Comparison of ENCODE assay signal across 1 cellular context in the genomic region with DNA sequence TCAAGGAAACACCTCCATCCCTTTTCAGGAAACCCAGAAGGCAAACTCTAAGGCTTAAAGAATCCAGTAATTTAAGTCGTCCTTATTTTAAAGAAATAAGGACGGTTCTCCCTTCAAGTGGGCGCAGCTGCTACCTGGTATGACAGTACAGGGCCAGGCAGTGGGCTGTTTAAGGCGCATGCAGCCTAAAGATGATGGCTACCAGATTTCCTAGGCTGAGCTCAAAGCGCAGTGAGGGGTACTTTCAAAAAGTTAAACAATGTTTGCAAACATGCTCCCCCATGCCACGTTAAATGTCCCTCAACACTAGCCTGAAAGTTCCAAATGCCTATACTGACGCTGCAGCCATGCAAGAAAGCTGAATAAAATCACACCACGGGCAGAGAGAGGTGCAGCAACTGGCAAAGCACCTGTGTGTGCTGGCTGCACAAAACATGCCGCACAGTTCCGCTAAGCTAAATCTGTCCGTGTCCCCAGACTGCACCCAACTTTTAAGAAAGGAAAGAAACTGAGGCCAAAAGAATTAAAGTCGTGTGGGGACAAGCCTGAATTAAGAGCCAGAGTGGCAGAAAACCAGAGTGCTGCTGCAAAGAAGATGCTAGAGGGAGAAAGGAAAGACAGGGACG.
A peak's percentile ranks its signal among the peaks of the same experiment; 100 is the strongest.
TF ChIP-seq lines count a peak whose summit lies in the region.

No MANE protein-coding gene starts in this region.

TF ChIP-seq in HepG2, 621 proteins besides CTCF, POLR2A, EP300 and RAD21 (continues in another document):
- TF ChIP-seq ZNF710 (CRISPR knock-in tag; IDR thresholded peaks at IDR 0.05; ENCODE audit: borderline replicate concordance) = no peak
- TF ChIP-seq, protein P1, sequence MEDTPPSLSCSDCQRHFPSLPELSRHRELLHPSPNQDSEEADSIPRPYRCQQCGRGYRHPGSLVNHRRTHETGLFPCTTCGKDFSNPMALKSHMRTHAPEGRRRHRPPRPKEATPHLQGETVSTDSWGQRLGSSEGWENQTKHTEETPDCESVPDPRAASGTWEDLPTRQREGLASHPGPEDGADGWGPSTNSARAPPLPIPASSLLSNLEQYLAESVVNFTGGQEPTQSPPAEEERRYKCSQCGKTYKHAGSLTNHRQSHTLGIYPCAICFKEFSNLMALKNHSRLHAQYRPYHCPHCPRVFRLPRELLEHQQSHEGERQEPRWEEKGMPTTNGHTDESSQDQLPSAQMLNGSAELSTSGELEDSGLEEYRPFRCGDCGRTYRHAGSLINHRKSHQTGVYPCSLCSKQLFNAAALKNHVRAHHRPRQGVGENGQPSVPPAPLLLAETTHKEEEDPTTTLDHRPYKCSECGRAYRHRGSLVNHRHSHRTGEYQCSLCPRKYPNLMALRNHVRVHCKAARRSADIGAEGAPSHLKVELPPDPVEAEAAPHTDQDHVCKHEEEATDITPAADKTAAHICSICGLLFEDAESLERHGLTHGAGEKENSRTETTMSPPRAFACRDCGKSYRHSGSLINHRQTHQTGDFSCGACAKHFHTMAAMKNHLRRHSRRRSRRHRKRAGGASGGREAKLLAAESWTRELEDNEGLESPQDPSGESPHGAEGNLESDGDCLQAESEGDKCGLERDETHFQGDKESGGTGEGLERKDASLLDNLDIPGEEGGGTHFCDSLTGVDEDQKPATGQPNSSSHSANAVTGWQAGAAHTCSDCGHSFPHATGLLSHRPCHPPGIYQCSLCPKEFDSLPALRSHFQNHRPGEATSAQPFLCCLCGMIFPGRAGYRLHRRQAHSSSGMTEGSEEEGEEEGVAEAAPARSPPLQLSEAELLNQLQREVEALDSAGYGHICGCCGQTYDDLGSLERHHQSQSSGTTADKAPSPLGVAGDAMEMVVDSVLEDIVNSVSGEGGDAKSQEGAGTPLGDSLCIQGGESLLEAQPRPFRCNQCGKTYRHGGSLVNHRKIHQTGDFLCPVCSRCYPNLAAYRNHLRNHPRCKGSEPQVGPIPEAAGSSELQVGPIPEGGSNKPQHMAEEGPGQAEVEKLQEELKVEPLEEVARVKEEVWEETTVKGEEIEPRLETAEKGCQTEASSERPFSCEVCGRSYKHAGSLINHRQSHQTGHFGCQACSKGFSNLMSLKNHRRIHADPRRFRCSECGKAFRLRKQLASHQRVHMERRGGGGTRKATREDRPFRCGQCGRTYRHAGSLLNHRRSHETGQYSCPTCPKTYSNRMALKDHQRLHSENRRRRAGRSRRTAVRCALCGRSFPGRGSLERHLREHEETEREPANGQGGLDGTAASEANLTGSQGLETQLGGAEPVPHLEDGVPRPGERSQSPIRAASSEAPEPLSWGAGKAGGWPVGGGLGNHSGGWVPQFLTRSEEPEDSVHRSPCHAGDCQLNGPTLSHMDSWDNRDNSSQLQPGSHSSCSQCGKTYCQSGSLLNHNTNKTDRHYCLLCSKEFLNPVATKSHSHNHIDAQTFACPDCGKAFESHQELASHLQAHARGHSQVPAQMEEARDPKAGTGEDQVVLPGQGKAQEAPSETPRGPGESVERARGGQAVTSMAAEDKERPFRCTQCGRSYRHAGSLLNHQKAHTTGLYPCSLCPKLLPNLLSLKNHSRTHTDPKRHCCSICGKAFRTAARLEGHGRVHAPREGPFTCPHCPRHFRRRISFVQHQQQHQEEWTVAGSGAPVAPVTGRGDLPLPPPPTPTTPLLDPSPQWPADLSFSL (CRISPR knock-in tag; IDR thresholded peaks at IDR 0.05) = peak; percentile 33; the same call in 1 of the 2 replicates
- TF ChIP-seq ZXDC (CRISPR knock-in tag; IDR thresholded peaks at IDR 0.05) = peak; percentile 49; the same call in 1 of the 2 replicates
- peak; percentile 13; the same call in 1 of the 2 replicates for TF ChIP-seq ELF4 (CRISPR knock-in tag; IDR thresholded peaks at IDR 0.05; ENCODE audit: borderline replicate concordance)
- TF ChIP-seq, protein P2, sequence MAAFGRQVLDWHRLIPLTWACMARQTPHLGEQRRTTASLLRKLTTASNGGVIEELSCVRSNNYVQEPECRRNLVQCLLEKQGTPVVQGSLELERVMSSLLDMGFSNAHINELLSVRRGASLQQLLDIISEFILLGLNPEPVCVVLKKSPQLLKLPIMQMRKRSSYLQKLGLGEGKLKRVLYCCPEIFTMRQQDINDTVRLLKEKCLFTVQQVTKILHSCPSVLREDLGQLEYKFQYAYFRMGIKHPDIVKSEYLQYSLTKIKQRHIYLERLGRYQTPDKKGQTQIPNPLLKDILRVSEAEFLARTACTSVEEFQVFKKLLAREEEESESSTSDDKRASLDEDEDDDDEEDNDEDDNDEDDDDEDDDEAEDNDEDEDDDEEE (CRISPR knock-in tag; IDR thresholded peaks at IDR 0.05) = peak; percentile 86; the same call in 1 of the 2 replicates
- no peak for TF ChIP-seq DDIT3 (CRISPR knock-in tag; IDR thresholded peaks at IDR 0.05)
- TF ChIP-seq ZNF709 (CRISPR knock-in tag; IDR thresholded peaks at IDR 0.05) = peak; percentile 56; the same call in 1 of the 2 replicates
- 0 out of 2 replicates have a peak, but pooled peaks have one; percentile 71 for TF ChIP-seq MLLT10 (CRISPR knock-in tag; IDR thresholded peaks at IDR 0.05)
- TF ChIP-seq ZNF703 (CRISPR knock-in tag; IDR thresholded peaks at IDR 0.05; ENCODE audit: borderline replicate concordance) = peak; percentile 45; the same call in 1 of the 2 replicates
- no peak for TF ChIP-seq ZNF205 (CRISPR knock-in tag; IDR thresholded peaks at IDR 0.05)
- no peak for TF ChIP-seq PCBP1 (IDR thresholded peaks at IDR 0.05; ENCODE audit: borderline replicate concordance, low read depth, low read length)
- TF ChIP-seq ZNF672 (CRISPR knock-in tag; IDR thresholded peaks at IDR 0.05) = no peak
- TF ChIP-seq, protein P3, sequence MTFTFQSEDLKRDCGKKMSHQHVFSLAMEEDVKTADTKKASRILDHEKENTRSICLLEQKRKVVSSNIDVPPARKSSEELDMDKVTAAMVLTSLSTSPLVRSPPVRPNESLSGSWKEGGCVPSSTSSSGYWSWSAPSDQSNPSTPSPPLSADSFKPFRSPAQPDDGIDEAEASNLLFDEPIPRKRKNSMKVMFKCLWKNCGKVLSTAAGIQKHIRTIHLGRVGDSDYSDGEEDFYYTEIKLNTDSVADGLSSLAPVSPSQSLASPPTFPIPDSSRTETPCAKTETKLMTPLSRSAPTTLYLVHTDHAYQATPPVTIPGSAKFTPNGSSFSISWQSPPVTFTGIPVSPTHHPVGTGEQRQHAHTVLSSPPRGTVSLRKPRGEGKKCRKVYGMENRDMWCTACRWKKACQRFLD (CRISPR knock-in tag; IDR thresholded peaks at IDR 0.05; ENCODE audit: borderline replicate concordance) = 0 out of 2 replicates have a peak, but pooled peaks have one; percentile 10
- TF ChIP-seq EED (CRISPR knock-in tag; IDR thresholded peaks at IDR 0.05) = 0 out of 2 replicates have a peak, but pooled peaks have one; percentile 29
- TF ChIP-seq ZNF431 (CRISPR knock-in tag; IDR thresholded peaks at IDR 0.05; ENCODE audit: borderline replicate concordance, low read depth) = 0 out of 2 replicates have a peak, but pooled peaks have one; percentile 42
- peak; percentile 16; the same call in 1 of the 2 replicates for TF ChIP-seq ZNF800 (CRISPR knock-in tag; IDR thresholded peaks at IDR 0.05)
- no peak for TF ChIP-seq ZNF138 (CRISPR knock-in tag; IDR thresholded peaks at IDR 0.05; ENCODE audit: low read depth)
- no peak; the same call in 1 of the 2 replicates for TF ChIP-seq ZFP36L1 (CRISPR knock-in tag; IDR thresholded peaks at IDR 0.05)
- TF ChIP-seq ATF3 (CRISPR knock-in tag; IDR thresholded peaks at IDR 0.05) = no peak
- TF ChIP-seq CENPT (CRISPR knock-in tag; IDR thresholded peaks at IDR 0.05; ENCODE audit: low read depth) = no peak
- TF ChIP-seq LRRFIP1 (CRISPR knock-in tag; conservative IDR thresholded peaks at IDR 0.05) = 0 out of 2 replicates have a peak, but pooled peaks have one; percentile 3
- TF ChIP-seq ZFAT (CRISPR knock-in tag; conservative IDR thresholded peaks at IDR 0.05) = no peak
- TF ChIP-seq ZNF530 (CRISPR knock-in tag; IDR thresholded peaks at IDR 0.05; ENCODE audit: low read depth) = no peak
- TF ChIP-seq ZNF280B (CRISPR knock-in tag; IDR thresholded peaks at IDR 0.05; ENCODE audit: borderline replicate concordance) = 0 out of 2 replicates have a peak, but pooled peaks have one; percentile 0
- TF ChIP-seq ZNF878 (CRISPR knock-in tag; IDR thresholded peaks at IDR 0.05) = 0 out of 2 replicates have a peak, but pooled peaks have one; percentile 19
- TF ChIP-seq ZNF329 (CRISPR knock-in tag; IDR thresholded peaks at IDR 0.05; ENCODE audit: low read depth) = no peak; the same call in 1 of the 2 replicates
- TF ChIP-seq ZNF446 (CRISPR knock-in tag; IDR thresholded peaks at IDR 0.05) = peak; percentile 91
- TF ChIP-seq PCBP2 (optimal IDR thresholded peaks at IDR 0.05; ENCODE audit: low read depth, low read length, poor library complexity, severe bottlenecking) = no peak
- peak; percentile 34 for TF ChIP-seq YY1 (IDR thresholded peaks at IDR 0.05; ENCODE audit: insufficient read depth, insufficient replicate concordance, low read depth, low read length)
- TF ChIP-seq ZNF746 (CRISPR knock-in tag; IDR thresholded peaks at IDR 0.05) = peak; percentile 65; the same call in 1 of the 2 replicates
- no peak for TF ChIP-seq FOXK1 (CRISPR knock-in tag; IDR thresholded peaks at IDR 0.05; ENCODE audit: borderline replicate concordance, low read depth)
